In the genomic region with DNA sequence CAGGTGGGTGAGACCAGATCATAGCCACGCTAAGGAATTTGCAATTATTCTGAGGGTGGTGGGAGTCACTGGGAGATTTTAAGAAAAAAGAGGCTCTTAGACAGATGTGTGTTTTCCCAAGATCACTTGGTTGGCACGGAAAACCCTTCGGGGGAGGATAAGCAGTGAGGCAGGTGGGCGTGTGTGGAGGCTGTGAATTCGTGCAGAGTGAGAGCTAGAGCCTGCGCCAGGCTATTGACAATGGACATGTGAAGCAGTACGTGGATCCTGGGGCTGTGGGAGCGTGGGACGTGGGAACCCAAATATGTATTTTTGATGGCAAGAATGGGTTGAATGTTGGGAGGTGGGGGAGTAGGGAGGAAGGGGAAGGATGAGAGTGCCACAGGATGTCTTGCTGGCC, we compare ENCODE assay signal across 22 cellular contexts. TPM values are rescaled to one million over a fixed set of nuclear protein-coding genes. Genes with fewer than 3 reads are reported as not detected.
DNase-seq lines count a peak whose midpoint lies in the region; ATAC-seq, FAIRE-seq and TF ChIP-seq lines count a peak whose summit lies in the region.
"Had no signal": no experiment of that assay in that cellular context is flagged by ENCODE, and none has a peak within 500 bp of the region (broad histone marks: within the 10 kb centered on the region; RNA-seq: fewer than 3 reads in every experiment).

No MANE protein-coding gene starts in this region.

- no peak overlapping the region for H3K4me3 Mint-ChIP-seq in T-helper 1 cell treated with Interleukin-12 subunit alpha and Interleukin-12 subunit beta and Interleukin-4 antibody, amounts not matched to agents 30 μg/mL and 1 μg/mL, for 36 hours
- no peak overlapping the region for H3K4me3 Mint-ChIP-seq in dendritic cell treated with granulocyte-macrophage colony-stimulating factor and Interleukin-4, amounts not matched to agents 40 ng/mL and 50 ng/mL, for 4 days
- no peak overlapping the region for H3K4me3 Mint-ChIP-seq in nephron
- no peak overlapping the region for H3K4me3 Mint-ChIP-seq in stimulated activated naive B cell treated with anti-CD40 and anti-IgM and Interleukin-4, amounts not matched to agents 10 μg/mL and 1 μg/mL and 100 μg/mL, for 72 hours
- no peak overlapping the region for H3K4me3 Mint-ChIP-seq in activated T-cell treated with anti-CD3 and anti-CD28 coated beads, Interleukin-2, amount 50 U/mL, for 24 hours

- intact Hi-C loops in dendritic cell treated with granulocyte-macrophage colony-stimulating factor and Interleukin-4, amounts not matched to agents 40 ng/mL and 50 ng/mL, for 4 days (cut with micrococcal nuclease): loop anchor here (5.0 kb wide), 1 partner anchor 36 kb away; no protein-coding TSS in a partner anchor

- DNase-seq in T-helper 1 cell (no peak), GM12892 (ENCODE audit: insufficient read length) (no peak), HUDEP-2 (lab: John Stamatoyannopoulos, UW; ENCODE audit: unreplicated experiment in 76 of 76) (no peak)
- DNase-seq in stimulated activated naive B cell treated with anti-CD40 and anti-IgM and Interleukin-4, amounts not matched to agents 10 μg/mL and 1 μg/mL and 100 μg/mL, for 72 hours: no peak
- DNase-seq in activated T-cell treated with anti-CD3 and anti-CD28 coated beads, Interleukin-2, amount 50 U/mL, for 24 hours: no peak
- DNase-seq: DMS53, GF-D8, Karpas-422, MV-4-11, NCI-H1694, NCI-H2081, NCI-H2171, NCI-H345, NCI-H524 treated with DMSO at 0.1 percent for 48 hours, NCI-H82, Peyer's patch, SJCRH30 had no signal

- H3K9me3 Mint-ChIP-seq in T-helper 1 cell treated with Interleukin-12 subunit alpha and Interleukin-12 subunit beta and Interleukin-4 antibody, amounts not matched to agents 30 μg/mL and 1 μg/mL, for 36 hours: peaks cover 5% of the 10 kb centered on the region
- no peaks in the 10 kb centered on the region for H3K9me3 Mint-ChIP-seq in dendritic cell treated with granulocyte-macrophage colony-stimulating factor and Interleukin-4, amounts not matched to agents 40 ng/mL and 50 ng/mL, for 4 days
- H3K9me3 Mint-ChIP-seq in nephron: peaks cover 11% of the 10 kb centered on the region
- peaks cover 5 to 7% of the 10 kb centered on the region in 2 donors for H3K9me3 Mint-ChIP-seq in stimulated activated naive B cell treated with anti-CD40 and anti-IgM and Interleukin-4, amounts not matched to agents 10 μg/mL and 1 μg/mL and 100 μg/mL, for 72 hours
- H3K9me3 Mint-ChIP-seq in activated T-cell treated with anti-CD3 and anti-CD28 coated beads, Interleukin-2, amount 50 U/mL, for 24 hours: peaks cover 4% of the 10 kb centered on the region

- TF ChIP-seq POLR2A in GM12892 (IDR thresholded peaks at IDR 0.05; ENCODE audit: low read depth, low read length): no peak

- no peak for FAIRE-seq in GM12892 (lab: Jason Lieb, UNC)
- FAIRE-seq: D721Med, GM19239 had no signal

- H3K27ac Mint-ChIP-seq in T-helper 1 cell treated with Interleukin-12 subunit alpha and Interleukin-12 subunit beta and Interleukin-4 antibody, amounts not matched to agents 30 μg/mL and 1 μg/mL, for 36 hours: peak overlapping the region; percentile 2
- H3K27ac Mint-ChIP-seq in dendritic cell treated with granulocyte-macrophage colony-stimulating factor and Interleukin-4, amounts not matched to agents 40 ng/mL and 50 ng/mL, for 4 days: peak overlapping the region; percentile 91
- H3K27ac Mint-ChIP-seq in nephron: peak overlapping the region in 2 of 3 experiments; percentile 31 to 44
- no peak overlapping the region for H3K27ac Mint-ChIP-seq in stimulated activated naive B cell treated with anti-CD40 and anti-IgM and Interleukin-4, amounts not matched to agents 10 μg/mL and 1 μg/mL and 100 μg/mL, for 72 hours
- H3K27ac Mint-ChIP-seq in activated T-cell treated with anti-CD3 and anti-CD28 coated beads, Interleukin-2, amount 50 U/mL, for 24 hours: no peak overlapping the region

- TF ChIP-seq CTCF in nephron (IDR thresholded peaks at IDR 0.05; ENCODE audit: unreplicated experiment in 3 of 3): no peak

- no peak for ATAC-seq in stimulated activated naive B cell treated with anti-CD40 and anti-IgM and Interleukin-4, amounts not matched to agents 10 μg/mL and 1 μg/mL and 100 μg/mL, for 72 hours (replicated peaks)

- H3K36me3 Mint-ChIP-seq in T-helper 1 cell treated with Interleukin-12 subunit alpha and Interleukin-12 subunit beta and Interleukin-4 antibody, amounts not matched to agents 30 μg/mL and 1 μg/mL, for 36 hours (ENCODE audit: low read depth): no peaks in the 10 kb centered on the region
- H3K36me3 Mint-ChIP-seq in dendritic cell treated with granulocyte-macrophage colony-stimulating factor and Interleukin-4, amounts not matched to agents 40 ng/mL and 50 ng/mL, for 4 days (ENCODE audit: low read depth): peaks cover 80% of the 10 kb centered on the region
- peaks cover 72% of the 10 kb centered on the region for H3K36me3 Mint-ChIP-seq in nephron (ENCODE audit: low read depth)
- H3K36me3 Mint-ChIP-seq in stimulated activated naive B cell treated with anti-CD40 and anti-IgM and Interleukin-4, amounts not matched to agents 10 μg/mL and 1 μg/mL and 100 μg/mL, for 72 hours: peaks cover 10 to 24% of the 10 kb centered on the region in 2 donors
- peaks cover 14% of the 10 kb centered on the region for H3K36me3 Mint-ChIP-seq in activated T-cell treated with anti-CD3 and anti-CD28 coated beads, Interleukin-2, amount 50 U/mL, for 24 hours (ENCODE audit: low read depth)

- peaks cover 29% of the 10 kb centered on the region for H3K27me3 Mint-ChIP-seq in T-helper 1 cell treated with Interleukin-12 subunit alpha and Interleukin-12 subunit beta and Interleukin-4 antibody, amounts not matched to agents 30 μg/mL and 1 μg/mL, for 36 hours (ENCODE audit: low read depth)
- H3K27me3 Mint-ChIP-seq in dendritic cell treated with granulocyte-macrophage colony-stimulating factor and Interleukin-4, amounts not matched to agents 40 ng/mL and 50 ng/mL, for 4 days: no peaks in the 10 kb centered on the region
- peaks cover 3% of the 10 kb centered on the region for H3K27me3 Mint-ChIP-seq in nephron (ENCODE audit: low read depth)
- H3K27me3 Mint-ChIP-seq in stimulated activated naive B cell treated with anti-CD40 and anti-IgM and Interleukin-4, amounts not matched to agents 10 μg/mL and 1 μg/mL and 100 μg/mL, for 72 hours: peaks cover 8% of the 10 kb centered on the region in 2 donors
- no peaks in the 10 kb centered on the region for H3K27me3 Mint-ChIP-seq in activated T-cell treated with anti-CD3 and anti-CD28 coated beads, Interleukin-2, amount 50 U/mL, for 24 hours

- H3K4me1 Mint-ChIP-seq in T-helper 1 cell treated with Interleukin-12 subunit alpha and Interleukin-12 subunit beta and Interleukin-4 antibody, amounts not matched to agents 30 μg/mL and 1 μg/mL, for 36 hours (ENCODE audit: low read depth): no peaks in the 10 kb centered on the region
- peaks cover 78% of the 10 kb centered on the region for H3K4me1 Mint-ChIP-seq in dendritic cell treated with granulocyte-macrophage colony-stimulating factor and Interleukin-4, amounts not matched to agents 40 ng/mL and 50 ng/mL, for 4 days (ENCODE audit: low read depth)
- peaks cover 52% of the 10 kb centered on the region for H3K4me1 Mint-ChIP-seq in nephron
- H3K4me1 Mint-ChIP-seq in stimulated activated naive B cell treated with anti-CD40 and anti-IgM and Interleukin-4, amounts not matched to agents 10 μg/mL and 1 μg/mL and 100 μg/mL, for 72 hours: peaks cover 23 to 37% of the 10 kb centered on the region in 2 donors
- peaks cover 6% of the 10 kb centered on the region for H3K4me1 Mint-ChIP-seq in activated T-cell treated with anti-CD3 and anti-CD28 coated beads, Interleukin-2, amount 50 U/mL, for 24 hours (ENCODE audit: low read depth)

RNA-seq across cellular contexts. Expression of a gene that starts 19.4 kb away (rescaled TPM):
- polyA plus RNA-seq in GM12892 (2012; ENCODE audit: missing spikeins): 0.06 TPM

Comparison
In these comparisons a context has a peak if more than half of its experiments do, and no peak if none do; other contexts are left out.
1. H3K27ac Mint-ChIP-seq: peak in T-helper 1 cell treated with Interleukin-12 subunit alpha and Interleukin-12 subunit beta and Interleukin-4 antibody, amounts not matched to agents 30 μg/mL and 1 μg/mL, for 36 hours (single experiment), dendritic cell treated with granulocyte-macrophage colony-stimulating factor and Interleukin-4, amounts not matched to agents 40 ng/mL and 50 ng/mL, for 4 days (single experiment) and nephron (2 of 3); none in stimulated activated naive B cell treated with anti-CD40 and anti-IgM and Interleukin-4, amounts not matched to agents 10 μg/mL and 1 μg/mL and 100 μg/mL, for 72 hours (single experiment) and activated T-cell treated with anti-CD3 and anti-CD28 coated beads, Interleukin-2, amount 50 U/mL, for 24 hours (single experiment).